In the genomic region with DNA sequence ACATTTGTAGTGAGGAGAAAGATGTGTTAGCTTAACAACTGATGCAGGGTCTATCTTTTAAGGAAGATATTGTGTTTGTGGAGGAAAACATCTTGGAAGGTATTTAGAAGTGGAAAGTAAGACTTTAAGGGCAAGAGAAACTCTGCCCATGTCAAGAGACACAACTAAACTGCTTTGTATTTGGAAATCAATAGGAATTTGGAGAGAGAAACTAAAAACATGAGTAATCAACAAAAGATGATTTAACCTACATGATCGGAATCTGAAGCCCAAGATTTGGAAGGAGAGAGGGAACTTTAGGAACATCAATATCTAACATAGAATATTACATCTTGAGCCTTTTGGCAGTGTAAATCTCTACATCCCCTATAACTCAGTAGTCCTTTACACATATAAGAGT, we compare ENCODE assay signal across 15 cellular contexts.
"Had no signal": no experiment of that assay in that cellular context is flagged by ENCODE, and none has a peak within 500 bp of the region (broad histone marks: within the 10 kb centered on the region; RNA-seq: fewer than 3 reads in every experiment).

No MANE protein-coding gene starts in this region.

- H3K27ac Mint-ChIP-seq: activated naive CD4-positive, alpha-beta T cell treated with anti-CD3 and anti-CD28 coated beads, Interleukin-2, amount 10 ng/mL, durations not matched to agents 7 days and 5 days; activated T-helper 2 cell treated with anti-CD3 and anti-CD28 coated beads, Interferon-gamma antibody, Interleukin-2, Interleukin-4, amounts not matched to agents 10 μg/mL and 5 μg/mL and 100 μg/mL, durations not matched to agents 14 hours and 24 hours and 36 hours; dendritic cell treated with granulocyte-macrophage colony-stimulating factor and Interleukin-4, amounts not matched to agents 40 ng/mL and 50 ng/mL, for 4 days; memory B cell had no signal

- H3K4me3 Mint-ChIP-seq: activated naive CD4-positive, alpha-beta T cell treated with anti-CD3 and anti-CD28 coated beads, Interleukin-2, amount 10 ng/mL, durations not matched to agents 7 days and 5 days; central memory CD8-positive, alpha-beta T cell; dendritic cell treated with granulocyte-macrophage colony-stimulating factor and Interleukin-4, amounts not matched to agents 40 ng/mL and 50 ng/mL, for 4 days; memory B cell had no signal

- H3K27ac ChIP-seq: adrenal gland, body of pancreas, pancreas had no signal

- H3K9me3 Mint-ChIP-seq: activated naive CD4-positive, alpha-beta T cell treated with anti-CD3 and anti-CD28 coated beads, Interleukin-2, amount 10 ng/mL, durations not matched to agents 7 days and 5 days; activated T-helper 2 cell treated with anti-CD3 and anti-CD28 coated beads, Interferon-gamma antibody, Interleukin-2, Interleukin-4, amounts not matched to agents 10 μg/mL and 5 μg/mL and 100 μg/mL, durations not matched to agents 14 hours and 24 hours and 36 hours had no signal

- H3K27me3 ChIP-seq: adrenal gland, body of pancreas, pancreas had no signal

- H3K9me3 ChIP-seq: adrenal gland, body of pancreas, pancreas had no signal

- H3K4me3 ChIP-seq: adrenal gland, body of pancreas, pancreas, skin epidermis had no signal

- H3K36me3 ChIP-seq: adrenal gland, pancreas had no signal

- H3K4me1 ChIP-seq: body of pancreas had no signal

- DNase-seq: activated naive CD4-positive, alpha-beta T cell treated with anti-CD3 and anti-CD28 coated beads, Interleukin-2, amount 10 ng/mL, durations not matched to agents 7 days and 5 days; adrenal gland; body of pancreas; foreskin melanocyte; head of caudate nucleus; islet precursor cell; pancreas; retina; T-helper 2 cell had no signal

- ATAC-seq: body of pancreas, left lobe of liver, pancreas had no signal

- H3K27me3 Mint-ChIP-seq: activated naive CD4-positive, alpha-beta T cell treated with anti-CD3 and anti-CD28 coated beads, Interleukin-2, amount 10 ng/mL, durations not matched to agents 7 days and 5 days; central memory CD8-positive, alpha-beta T cell; dendritic cell treated with granulocyte-macrophage colony-stimulating factor and Interleukin-4, amounts not matched to agents 40 ng/mL and 50 ng/mL, for 4 days; memory B cell had no signal

- H3K36me3 Mint-ChIP-seq: activated naive CD4-positive, alpha-beta T cell treated with anti-CD3 and anti-CD28 coated beads, Interleukin-2, amount 10 ng/mL, durations not matched to agents 7 days and 5 days; memory B cell had no signal

- H3K4me1 Mint-ChIP-seq: activated naive CD4-positive, alpha-beta T cell treated with anti-CD3 and anti-CD28 coated beads, Interleukin-2, amount 10 ng/mL, durations not matched to agents 7 days and 5 days; central memory CD8-positive, alpha-beta T cell; memory B cell had no signal
